Comparison of ENCODE assay signal across 8 cellular contexts in the genomic region with DNA sequence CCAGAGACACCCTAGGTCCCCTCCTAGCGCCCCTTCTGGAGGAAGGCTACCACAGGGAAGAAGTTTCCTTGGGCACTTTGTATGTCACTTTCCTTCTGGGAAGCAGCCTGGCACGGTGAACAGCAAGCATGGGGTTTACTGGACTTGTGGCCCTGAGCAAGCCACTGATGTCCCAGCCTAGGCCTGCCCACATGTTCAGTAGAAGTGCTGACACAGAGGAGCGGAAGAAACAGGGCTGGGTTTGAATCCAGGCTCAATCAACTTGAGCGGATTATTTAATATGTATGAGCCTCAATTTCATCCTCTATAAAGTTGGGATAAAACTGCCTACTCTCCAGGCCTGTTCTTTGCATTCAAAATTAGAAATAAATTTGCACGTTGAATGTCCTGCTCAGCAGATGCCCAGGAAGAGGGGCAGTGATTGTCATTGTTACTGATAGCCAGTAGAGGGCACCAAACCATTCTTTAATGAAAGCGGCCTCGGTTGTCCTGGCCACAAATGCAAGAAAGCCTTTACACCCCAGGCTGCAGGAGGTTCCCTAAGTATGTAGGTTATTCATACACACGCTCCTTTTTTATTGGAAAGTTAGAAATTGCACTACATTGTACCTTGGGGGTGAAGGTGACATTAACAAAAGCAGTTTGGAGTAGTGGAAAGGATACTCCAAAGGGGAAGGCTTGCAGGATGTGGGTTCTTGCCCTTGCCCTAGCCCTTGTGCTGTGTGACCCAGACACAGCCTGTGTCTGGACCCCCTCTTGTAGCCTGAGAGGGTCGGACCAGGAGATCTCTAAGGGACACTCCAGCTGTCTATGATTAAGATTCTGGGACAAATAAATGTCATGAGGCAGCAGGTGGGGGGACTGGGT. TPM values are rescaled to one million over a fixed set of nuclear protein-coding genes. Genes with fewer than 3 reads are reported as not detected.
DNase-seq lines count a peak whose midpoint lies in the region; ATAC-seq and TF ChIP-seq lines count a peak whose summit lies in the region.

No MANE protein-coding gene starts in this region.

- no peak overlapping the region for H3K4me3 Mint-ChIP-seq in activated T-cell treated with anti-CD3 and anti-CD28 coated beads, Interleukin-2, amount 50 U/mL, for 72 hours

- H3K9me3 ChIP-seq in OCI-LY1 (ENCODE audit: low read length) (no peaks in the 10 kb centered on the region), neuron (ENCODE audit: low read length) (no peaks in the 10 kb centered on the region)

- H3K36me3 ChIP-seq in OCI-LY1 (ENCODE audit: insufficient read depth, low read length) (no peaks in the 10 kb centered on the region), neuron (ENCODE audit: insufficient read depth, low read length) (no peaks in the 10 kb centered on the region)

- H3K27me3 ChIP-seq in OCI-LY1 (ENCODE audit: insufficient read depth, low read length) (no peaks in the 10 kb centered on the region), neuron (ENCODE audit: insufficient read depth, low read length) (peaks cover 28% of the 10 kb centered on the region)

- no peaks in the 10 kb centered on the region for H3K79me2 ChIP-seq in OCI-LY1 (ENCODE audit: insufficient read depth, low read length)

- peaks cover 23% of the 10 kb centered on the region for H3K4me1 Mint-ChIP-seq in activated T-cell treated with anti-CD3 and anti-CD28 coated beads, Interleukin-2, amount 50 U/mL, for 72 hours (ENCODE audit: low read depth)

- peak; percentile 84 for TF ChIP-seq CTCF in OCI-LY1 (IDR thresholded peaks at IDR 0.05; ENCODE audit: low read length)

- no peaks in the 10 kb centered on the region for H3K9me3 Mint-ChIP-seq in activated T-cell treated with anti-CD3 and anti-CD28 coated beads, Interleukin-2, amount 50 U/mL, for 72 hours

- DNase-seq in AML-193 (lab: John Stamatoyannopoulos, UW): peak; percentile 58 to 68
- peak; percentile 57 for DNase-seq in KG1 (lab: John Stamatoyannopoulos, UW)
- peak; percentile 41 to 55 for DNase-seq in activated T-cell treated with anti-CD3 and anti-CD28 coated beads, Interleukin-2, amount 50 U/mL, for 72 hours
- peak; percentile 49 for DNase-seq in fibroblast of the conjunctiva (ENCODE audit: low read depth)

- H3K4me3 ChIP-seq in OCI-LY1 (ENCODE audit: low read depth, low read length, poor library complexity, severe bottlenecking): no peak overlapping the region
- H3K4me3 ChIP-seq in neuron (ENCODE audit: low read length): no peak overlapping the region

- peaks cover 20% of the 10 kb centered on the region for H3K27me3 Mint-ChIP-seq in activated T-cell treated with anti-CD3 and anti-CD28 coated beads, Interleukin-2, amount 50 U/mL, for 72 hours (ENCODE audit: low read depth)

- peak; percentile 52 for ATAC-seq in GM18870 (IDR thresholded peaks at IDR 0.05; ENCODE audit: unreplicated experiment)
- ATAC-seq in activated T-cell treated with anti-CD3 and anti-CD28 coated beads, Interleukin-2, amount 50 U/mL, for 72 hours (replicated peaks in 1 of 2): peak; percentile 87 to 92
- ATAC-seq in HG02970 (IDR thresholded peaks at IDR 0.05; ENCODE audit: low FRiP score, unreplicated experiment): no peak

- no peak overlapping the region for H3K9ac ChIP-seq in OCI-LY1 (ENCODE audit: low read length)

- H3K27ac ChIP-seq in OCI-LY1 (ENCODE audit: low read depth, low read length, poor library complexity, severe bottlenecking): no peak overlapping the region

- H3K4me1 ChIP-seq in OCI-LY1 (ENCODE audit: insufficient read depth, low read length, severe bottlenecking) (no peaks in the 10 kb centered on the region), neuron (ENCODE audit: insufficient read depth, low read length) (no peaks in the 10 kb centered on the region)

- H3K9me2 ChIP-seq in OCI-LY1 (ENCODE audit: low read depth, low read length): no peaks in the 10 kb centered on the region

- H4K20me1 ChIP-seq in OCI-LY1 (ENCODE audit: insufficient read depth, low read length): no peaks in the 10 kb centered on the region

- H3F3A ChIP-seq in OCI-LY1 (ENCODE audit: insufficient read depth, low read length): no peaks in the 10 kb centered on the region

- H3K27ac Mint-ChIP-seq in activated T-cell treated with anti-CD3 and anti-CD28 coated beads, Interleukin-2, amount 50 U/mL, for 72 hours: no peak overlapping the region

- no peak overlapping the region for H3K4me2 ChIP-seq in OCI-LY1 (ENCODE audit: low read length)

- no peak overlapping the region for H2AFZ ChIP-seq in OCI-LY1 (ENCODE audit: low read length)
- peak overlapping the region; percentile 10 for H2AFZ ChIP-seq in neuron (ENCODE audit: low read depth, low read length)

- H3K36me3 Mint-ChIP-seq in activated T-cell treated with anti-CD3 and anti-CD28 coated beads, Interleukin-2, amount 50 U/mL, for 72 hours (ENCODE audit: insufficient read depth in 2 of 2): no peaks in the 10 kb centered on the region

RNA-seq across cellular contexts. Expression of a gene that starts 13.4 kb away (rescaled TPM):
- total RNA-seq in activated T-cell treated with anti-CD3 and anti-CD28 coated beads, Interleukin-2, amount 50 U/mL, for 72 hours: 10 to 100 TPM in 1 of 2 donors, 1 to 10 TPM in 1; 8.8 to 11.1 TPM
